ENCODE assay signal across 23 cellular contexts in the genomic region with DNA sequence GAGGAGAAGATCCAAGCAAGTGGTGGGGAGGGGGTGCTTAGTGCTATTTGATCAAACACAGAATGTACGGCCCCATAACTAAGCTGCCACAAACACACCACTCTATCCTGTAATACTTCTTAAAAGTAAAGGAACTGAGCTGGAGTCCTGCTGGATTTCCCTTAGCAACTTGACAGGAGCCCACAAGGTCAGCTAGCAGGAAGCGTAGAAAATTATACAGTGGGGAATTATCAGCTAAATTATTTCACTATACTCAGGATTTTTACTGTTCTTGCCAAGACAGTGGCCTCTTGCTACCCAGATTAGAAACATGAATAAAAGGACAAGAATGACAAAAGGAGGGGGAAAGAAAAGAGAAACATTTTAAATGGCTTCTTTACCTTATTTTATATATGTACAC.
"Had no signal": no experiment of that assay in that cellular context is flagged by ENCODE, and none has a peak within 500 bp of the region (broad histone marks: within the 10 kb centered on the region; RNA-seq: fewer than 3 reads in every experiment).

No MANE protein-coding gene starts in this region.

- ATAC-seq: activated T-helper 17 cell treated with anti-CD3 and anti-CD28 coated beads, Interleukin-2, amount 50 U/mL, for 72 hours; body of pancreas; esophagus mucosa; gastroesophageal sphincter; stimulated activated effector memory CD8-positive, alpha-beta T cell treated with anti-CD3 and anti-CD28 coated beads, Interleukin-12 subunit alpha, Interleukin-12 subunit beta, amount 100 ng/mL, for 72 hours had no signal

- H3K27me3 ChIP-seq: body of pancreas, gastroesophageal sphincter, testis, upper lobe of left lung had no signal

- DNase-seq: activated B cell treated with CpG ODN at 0.5 μM for 24 hours; activated CD4-positive, alpha-beta memory T cell treated with anti-CD3 and anti-CD28 coated beads, Interleukin-2, amount 10 ng/mL, durations not matched to agents 7 days and 5 days; activated CD4-positive, alpha-beta T cell treated with anti-CD3 and anti-CD28 coated beads for 48 hours; activated naive CD4-positive, alpha-beta T cell; activated naive CD8-positive, alpha-beta T cell treated with anti-CD3 and anti-CD28 coated beads, Interleukin-2, amount 10 ng/mL, durations not matched to agents 7 days and 5 days; activated T-cell treated with anti-CD3 and anti-CD28 coated beads, Interleukin-2, amount 50 U/mL, for 1 hour; amygdala; body of pancreas; cortex of kidney; hippocampal formation; left cardiac atrium; midbrain; occipital lobe; small intestine; stimulated activated CD4-positive, alpha-beta T cell treated with anti-CD3 and anti-CD28 coated beads, Interleukin-4, amount 100 ng/mL, for 24 hours; T-helper 1 cell; T-helper 9 cell; testis; upper lobe of left lung had no signal

- H3K9me3 ChIP-seq: body of pancreas, gastroesophageal sphincter, testis, upper lobe of left lung had no signal

- H3K27ac ChIP-seq: body of pancreas, gastroesophageal sphincter, testis, upper lobe of left lung had no signal

- H3K4me1 ChIP-seq: body of pancreas had no signal

- H3K36me3 ChIP-seq: gastroesophageal sphincter, upper lobe of left lung had no signal

- H3K4me3 ChIP-seq: body of pancreas, gastroesophageal sphincter, testis, upper lobe of left lung had no signal
